17 cellular contexts compared by ENCODE assay signal in genomic region chr20:3390759-3391500, GRCh38. TPM values are rescaled to one million over a fixed set of nuclear protein-coding genes. Genes with fewer than 3 reads are reported as not detected.
DNase-seq lines count a peak whose midpoint lies in the region; ATAC-seq and TF ChIP-seq lines count a peak whose summit lies in the region.
"Had no signal": no experiment of that assay in that cellular context is flagged by ENCODE, and none has a peak within 500 bp of the region (broad histone marks: within the 10 kb centered on the region; RNA-seq: fewer than 3 reads in every experiment).

No MANE protein-coding gene starts in this region.

- H3K27me3 ChIP-seq in liver (ENCODE audit: control insufficient read depth in 4 of 4, insufficient read depth in 4 of 4, low read length in 3 of 4) (no peaks in the 10 kb centered on the region), PC-3 (ENCODE audit: low read length) (no peaks in the 10 kb centered on the region)
- H3K27me3 ChIP-seq: SJCRH30, upper lobe of right lung had no signal

- ATAC-seq in Right ventricle myocardium inferior (peak; percentile 75), GM19324 (IDR thresholded peaks at IDR 0.05; ENCODE audit: low FRiP score, unreplicated experiment) (no peak), PC-3 (no peak)
- ATAC-seq: upper lobe of right lung had no signal

- BruUV-seq in OCI-LY7 (replicated peaks; lab: Mats Ljungman, UMichigan) (no TSS peak), PC-3 (replicated peaks; lab: Mats Ljungman, UMichigan) (no TSS peak)

- POLR2A ChIA-PET in OCI-LY7 (lab: Charles Lee) (no interaction called here), PC-3 (lab: Charles Lee; ENCODE audit: unreplicated experiment) (no interaction called here)

- H3F3A ChIP-seq in PC-3 (ENCODE audit: low read length, unreplicated experiment): no peaks in the 10 kb centered on the region

- H2AFZ ChIP-seq in OCI-LY7 (ENCODE audit: low read length) (no peak overlapping the region), PC-3 (ENCODE audit: low read length) (no peak overlapping the region)

- no peak overlapping the region for H3K9ac ChIP-seq in liver (ENCODE audit: low read depth in 1 of 2, low read length in 2 of 2)
- no peak overlapping the region for H3K9ac ChIP-seq in PC-3 (ENCODE audit: low read length)

- H3K36me3 ChIP-seq in liver (ENCODE audit: control insufficient read depth in 4 of 4, insufficient read depth in 3 of 4, low read depth in 1 of 4, low read length in 3 of 4) (no peaks in the 10 kb centered on the region), OCI-LY7 (ENCODE audit: insufficient read depth, low read length) (no peaks in the 10 kb centered on the region), PC-3 (ENCODE audit: low read depth, low read length) (no peaks in the 10 kb centered on the region; the same call in 1 of the 2 replicates)
- H3K36me3 ChIP-seq: upper lobe of right lung had no signal

- no peak for DNase-seq in Right ventricle myocardium inferior (ENCODE audit: missing footprints)
- no peak for DNase-seq in cardiac septum (ENCODE audit: low spot score)
- peak; percentile 9 for DNase-seq in glomerular visceral epithelial cell (ENCODE audit: extremely low spot score)
- no peak for DNase-seq in OCI-LY7 (ENCODE audit: low spot score)
- DNase-seq in activated CD4-positive, alpha-beta T cell treated with anti-CD3 and anti-CD28 coated beads, Interleukin-2, amount 50 U/mL, for 4 hours: no peak
- no peak for DNase-seq in PC-3
- DNase-seq: activated CD4-positive, CD25-positive, alpha-beta regulatory T cell; activated CD8-positive, alpha-beta memory T cell treated with anti-CD3 and anti-CD28 coated beads for 24 hours; activated T-cell treated with anti-CD3 and anti-CD28 coated beads, Interleukin-2, amount 50 U/mL, for 48 hours; Calu3; endodermal cell; NCI-H1092 treated with DMSO at 0.1 percent for 48 hours; NCI-H524 treated with DMSO at 0.1 percent for 48 hours; SJCRH30; upper lobe of right lung had no signal

- no peaks in the 10 kb centered on the region for H3K79me2 ChIP-seq in OCI-LY7 (ENCODE audit: insufficient read depth, low read depth, low read length)
- no peaks in the 10 kb centered on the region for H3K79me2 ChIP-seq in PC-3 (ENCODE audit: low read length)

- WGBS in liver: 70% methylated on average over 3 of the region's 3 CpGs

- TF ChIP-seq RAD21 in liver (IDR thresholded peaks at IDR 0.05): no peak

- H3K4me2 ChIP-seq in OCI-LY7 (ENCODE audit: low read length): no peak overlapping the region
- no peak overlapping the region for H3K4me2 ChIP-seq in PC-3 (ENCODE audit: low read length)

- H3K27ac ChIP-seq in liver (ENCODE audit: low read depth in 1 of 2, low read length in 2 of 2) (no peak overlapping the region), OCI-LY7 (ENCODE audit: low read depth, low read length, poor library complexity, severe bottlenecking) (no peak overlapping the region), PC-3 (ENCODE audit: low read length) (no peak overlapping the region)
- H3K27ac ChIP-seq: SJCRH30, upper lobe of right lung had no signal

- H3K9me2 ChIP-seq in OCI-LY7 (ENCODE audit: insufficient read depth, low read length) (no peaks in the 10 kb centered on the region), PC-3 (replicated peaks; ENCODE audit: low read length) (no peaks in the 10 kb centered on the region)

- peaks cover 0 to 3% (median under 1%) of the 10 kb centered on the region in 4 donors for H3K4me1 ChIP-seq in liver (ENCODE audit: control insufficient read depth in 4 of 4, insufficient read depth in 4 of 4, low read length in 3 of 4)
- H3K4me1 ChIP-seq in OCI-LY7 (ENCODE audit: insufficient read depth, low read length, poor library complexity, severe bottlenecking): no peaks in the 10 kb centered on the region
- no peaks in the 10 kb centered on the region for H3K4me1 ChIP-seq in PC-3 (ENCODE audit: insufficient read depth, low read length)
- H3K4me1 ChIP-seq: SJCRH30, upper lobe of right lung had no signal

- H4K20me1 ChIP-seq in OCI-LY7 (ENCODE audit: insufficient read depth, low read length) (no peaks in the 10 kb centered on the region), PC-3 (ENCODE audit: low read length) (no peaks in the 10 kb centered on the region)

- H3K4me3 ChIP-seq in liver (ENCODE audit: low read depth in 1 of 3, low read length in 3 of 3) (no peak overlapping the region), OCI-LY7 (ENCODE audit: low read depth, low read length, poor library complexity, severe bottlenecking) (no peak overlapping the region), PC-3 (ENCODE audit: low read length) (no peak overlapping the region)
- H3K4me3 ChIP-seq: SJCRH30, upper lobe of right lung had no signal

- TF ChIP-seq CTCF in liver (IDR thresholded peaks at IDR 0.05; ENCODE audit: low read depth, low read length, missing input control): no peak
- no peak for TF ChIP-seq CTCF in OCI-LY7 (conservative IDR thresholded peaks at IDR 0.05; ENCODE audit: low read length)
- TF ChIP-seq CTCF in PC-3 (conservative IDR thresholded peaks at IDR 0.05; ENCODE audit: low read depth, low read length): no peak

- H3K9me3 ChIP-seq in liver (ENCODE audit: control insufficient read depth in 4 of 4, low read length in 3 of 4) (no peaks in the 10 kb centered on the region), OCI-LY7 (ENCODE audit: low read length) (no peaks in the 10 kb centered on the region), PC-3 (ENCODE audit: low read length) (peaks cover 11% of the 10 kb centered on the region)

- intact Hi-C loops in Right ventricle myocardium inferior (cut with DNase I): no loop called here
- intact Hi-C loops in cardiac septum (cut with DNase I): no loop called here
- intact Hi-C loops in OCI-LY7 (cut with micrococcal nuclease; ENCODE audit: unreplicated experiment): no loop called here
- intact Hi-C loops in PC-3 (cut with micrococcal nuclease): no loop called here

- CTCF ChIA-PET in OCI-LY7 (lab: Charles Lee; ENCODE audit: unreplicated experiment): no interaction called here
- CTCF ChIA-PET in PC-3 (lab: Charles Lee): no interaction called here

TF ChIP-seq in liver, 16 proteins besides CTCF, POLR2A, EP300 and RAD21:
- TF ChIP-seq, protein P1, sequence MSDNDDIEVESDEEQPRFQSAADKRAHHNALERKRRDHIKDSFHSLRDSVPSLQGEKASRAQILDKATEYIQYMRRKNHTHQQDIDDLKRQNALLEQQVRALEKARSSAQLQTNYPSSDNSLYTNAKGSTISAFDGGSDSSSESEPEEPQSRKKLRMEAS (IDR thresholded peaks at IDR 0.05): no peak
- TF ChIP-seq SP1 (IDR thresholded peaks at IDR 0.05) (peak; percentile 12), TAF1 (conservative IDR thresholded peaks at IDR 0.05) (no peak)

RNA-seq across cellular contexts. Expression of gene DNAAF9, which starts 16.5 kb away (rescaled TPM):
- total RNA-seq in Right ventricle myocardium inferior (22.1 TPM), cardiac septum (29.1 TPM), liver (1 to 10 TPM; 3.0 to 4.4 TPM), OCI-LY7 (2022) (0.23 and 0.33 TPM in 2 replicates), PC-3 (2014; rRNA removed) (2.3 and 2.5 TPM in 2 replicates)
- 1 to 10 TPM; 1.4 to 1.9 TPM for polyA plus RNA-seq in liver
- total RNA-seq in OCI-LY7 (2014; rRNA removed; shearing (Covaris generic)): not detected in 2 replicates
